ENCODE assay signal across 14 cellular contexts in genomic region chrX:129791336-129791735, GRCh38. TPM values are rescaled to one million over a fixed set of nuclear protein-coding genes. Genes with fewer than 3 reads are reported as not detected.
"Had no signal": no experiment of that assay in that cellular context is flagged by ENCODE, and none has a peak within 500 bp of the region (broad histone marks: within the 10 kb centered on the region; RNA-seq: fewer than 3 reads in every experiment).

No MANE protein-coding gene starts in this region.

- H3K36me3 ChIP-seq: esophagus squamous epithelium, upper lobe of right lung had no signal

- H3K9me3 ChIP-seq: esophagus squamous epithelium, upper lobe of right lung had no signal

- H3K27ac ChIP-seq: esophagus squamous epithelium, upper lobe of right lung had no signal

- H3K27me3 Mint-ChIP-seq: effector memory CD8-positive, alpha-beta T cell; memory B cell had no signal

- DNase-seq: activated CD4-positive, alpha-beta T cell treated with anti-CD3 and anti-CD28 coated beads for 48 hours; activated CD4-positive, CD25-positive, alpha-beta regulatory T cell; activated effector memory CD4-positive, alpha-beta T cell treated with Interleukin-2 at 50 U/mL for 16 hours; activated naive CD4-positive, alpha-beta T cell treated with anti-CD3 and anti-CD28 coated beads, Interleukin-2, amount 50 U/mL, for 16 hours; activated T-cell treated with anti-CD3 and anti-CD28 coated beads, Interleukin-2, amount 50 U/mL, for 1 hour; dermis blood vessel endothelial cell; effector memory CD8-positive, alpha-beta T cell; esophagus squamous epithelium; stimulated activated naive CD4-positive, alpha-beta T cell; T-helper 1 cell; T1000; upper lobe of right lung had no signal

- H3K9me3 Mint-ChIP-seq: effector memory CD8-positive, alpha-beta T cell; memory B cell had no signal

- ATAC-seq: effector memory CD8-positive, alpha-beta T cell; upper lobe of right lung had no signal

- H3K27ac Mint-ChIP-seq: memory B cell had no signal

- H3K4me3 Mint-ChIP-seq: memory B cell had no signal

RNA-seq across cellular contexts. Expression of gene SASH3, which starts 11.6 kb away (rescaled TPM):
- total RNA-seq: chondrocyte, dermis blood vessel endothelial cell had no signal

RNA-seq across cellular contexts. Expression of gene XPNPEP2, which starts 52.6 kb away (rescaled TPM):
- total RNA-seq: chondrocyte, dermis blood vessel endothelial cell had no signal
